1 cellular context compared by ENCODE assay signal in genomic region chr18:75582940-75583339, GRCh38.
TF ChIP-seq lines count a peak whose summit lies in the region.

No MANE protein-coding gene starts in this region.

TF ChIP-seq in H1, 55 proteins besides CTCF, POLR2A, EP300 and RAD21:
- no peak for TF ChIP-seq EGR1 (IDR thresholded peaks at IDR 0.05; ENCODE audit: borderline replicate concordance, low read depth, low read length)
- TF ChIP-seq TEAD4 (IDR thresholded peaks at IDR 0.05; ENCODE audit: low read depth, low read length): no peak
- TF ChIP-seq SIX5 (IDR thresholded peaks at IDR 0.05; ENCODE audit: low read depth, low read length): no peak
- no peak for TF ChIP-seq SP2 (IDR thresholded peaks at IDR 0.05; ENCODE audit: low read length)
- TF ChIP-seq RNF2 (IDR thresholded peaks at IDR 0.05; ENCODE audit: borderline replicate concordance, low read depth, low read length, missing control alignments, poor library complexity, severe bottlenecking): no peak
- TF ChIP-seq KDM4A (IDR thresholded peaks at IDR 0.05; ENCODE audit: low read depth, low read length, severe bottlenecking): no peak
- TF ChIP-seq CTBP2 (IDR thresholded peaks at IDR 0.05; ENCODE audit: borderline replicate concordance, insufficient read depth, insufficient read length, low read length): no peak
- no peak for TF ChIP-seq CBX5 (IDR thresholded peaks at IDR 0.05; ENCODE audit: low read depth, low read length)
- TF ChIP-seq ATF2 (IDR thresholded peaks at IDR 0.05; ENCODE audit: low read length): no peak
- no peak for TF ChIP-seq SP4 (IDR thresholded peaks at IDR 0.05; ENCODE audit: low read length)
- no peak for TF ChIP-seq TAF1 (IDR thresholded peaks at IDR 0.05; ENCODE audit: low read depth, low read length)
- no peak for TF ChIP-seq SAP30 (IDR thresholded peaks at IDR 0.05; ENCODE audit: insufficient read depth, insufficient replicate concordance, low read length)
- no peak for TF ChIP-seq KDM1A (IDR thresholded peaks at IDR 0.05; ENCODE audit: borderline replicate concordance, low read length)
- TF ChIP-seq CREB1 (IDR thresholded peaks at IDR 0.05): no peak
- no peak for TF ChIP-seq YY1 (IDR thresholded peaks at IDR 0.05; ENCODE audit: low read depth, low read length)
- TF ChIP-seq HDAC2 (IDR thresholded peaks at IDR 0.05; ENCODE audit: borderline replicate concordance in 1 of 2, low read depth in 2 of 2, low read length in 2 of 2): no peak
- TF ChIP-seq ATF3 (IDR thresholded peaks at IDR 0.05; ENCODE audit: insufficient read depth, low read depth, low read length): no peak
- TF ChIP-seq JUND (IDR thresholded peaks at IDR 0.05; ENCODE audit: low read length): no peak
- no peak for TF ChIP-seq CBX8 (IDR thresholded peaks at IDR 0.05; ENCODE audit: borderline replicate concordance, low read depth, low read length)
